In genomic region chr1:15526490-15527339, GRCh38 we compare ENCODE assay signal across 8 cellular contexts. TPM values are rescaled to one million over a fixed set of nuclear protein-coding genes. Genes with fewer than 3 reads are reported as not detected.
DNase-seq lines count a peak whose midpoint lies in the region; ATAC-seq and TF ChIP-seq lines count a peak whose summit lies in the region.

Gene DNAJC16, plus strand, starts transcription at chr1:15526848. Its CDS starts 2,258 bp downstream, at chr1:15529106.

- in situ Hi-C loops in transverse colon (cut with MboI; ENCODE audit: low pct_ligation_motif_present in 1 of 4, low pct_unique_long_range_greater_than_20kb in 1 of 4, low sequenced_read_pairs in 3 of 4): no loop called here

- H3K36me3 ChIP-seq in SU-DHL-6 (ENCODE audit: low read length) (no peaks in the 10 kb centered on the region), parathyroid adenoma (ENCODE audit: control insufficient read depth, insufficient read depth, low read length) (no peaks in the 10 kb centered on the region), transverse colon (no peaks in the 10 kb centered on the region)

- H3K4me3 ChIP-seq in GM12864 (ENCODE audit: low read depth, low read length): peak within 1 kb of the TSS; percentile 84
- peak within 1 kb of the TSS; percentile 73 for H3K4me3 ChIP-seq in SU-DHL-6 (ENCODE audit: insufficient read depth, low read length, poor library complexity, severe bottlenecking)
- peak within 1 kb of the TSS; percentile 92 for H3K4me3 ChIP-seq in parathyroid adenoma (ENCODE audit: low read depth, low read length)
- peak within 1 kb of the TSS; percentile 75 to 98 (median 92) for H3K4me3 ChIP-seq in transverse colon

- peak within 1 kb of the TSS; percentile 67 for H3K27ac ChIP-seq in SU-DHL-6 (ENCODE audit: low read depth, low read length)
- H3K27ac ChIP-seq in parathyroid adenoma: peak within 1 kb of the TSS; percentile 87
- peak within 1 kb of the TSS; percentile 96 to 99 (median 98) for H3K27ac ChIP-seq in transverse colon

- peaks cover 10% of the 10 kb centered on the region for H3K79me2 ChIP-seq in SU-DHL-6 (ENCODE audit: insufficient read depth, low read length)
- peaks cover 8% of the 10 kb centered on the region for H3K79me2 ChIP-seq in parathyroid adenoma

- TF ChIP-seq POLR2A in transverse colon (IDR thresholded peaks at IDR 0.05): peak; percentile 94

- intact Hi-C loops in Right ventricle myocardium superior (cut with DNase I) (no loop called here), transverse colon (cut with DNase I; ENCODE audit: low total_unique reads) (loop anchor here (5.0 kb wide), 1 partner anchor 1631 kb away; no protein-coding TSS in a partner anchor)

- TF ChIP-seq CTCF in GM12864 (IDR thresholded peaks at IDR 0.05; ENCODE audit: low read depth, low read length, missing control alignments): peak; percentile 39
- TF ChIP-seq CTCF in SU-DHL-6 (IDR thresholded peaks at IDR 0.05; ENCODE audit: insufficient read depth, low read length, poor library complexity, severe bottlenecking): no peak
- TF ChIP-seq CTCF in parathyroid adenoma (IDR thresholded peaks at IDR 0.05): no peak
- peak in 3 of 5 experiments; percentile 7 to 42 (median 37) for TF ChIP-seq CTCF in transverse colon (IDR thresholded peaks at IDR 0.05)

- H3K9ac ChIP-seq in SU-DHL-6 (ENCODE audit: low read length) (peak within 1 kb of the TSS; percentile 69), parathyroid adenoma (peak within 1 kb of the TSS; percentile 72)

- H3K9me2 ChIP-seq in SU-DHL-6 (replicated peaks; ENCODE audit: insufficient read depth, low read length): no peaks in the 10 kb centered on the region

- no peaks in the 10 kb centered on the region for H4K20me1 ChIP-seq in SU-DHL-6 (ENCODE audit: low read depth, low read length)

- H3K9me3 ChIP-seq in SU-DHL-6 (ENCODE audit: insufficient read depth, low read length) (no peaks in the 10 kb centered on the region), parathyroid adenoma (ENCODE audit: control insufficient read depth, low read length) (no peaks in the 10 kb centered on the region), transverse colon (no peaks in the 10 kb centered on the region)

- peaks cover 3% of the 10 kb centered on the region for H3K4me1 ChIP-seq in parathyroid adenoma
- peaks cover 22 to 36% (median 27%) of the 10 kb centered on the region in 4 donors for H3K4me1 ChIP-seq in transverse colon

- peak; percentile 72 for TF ChIP-seq EP300 in transverse colon (IDR thresholded peaks at IDR 0.05; ENCODE audit: low read depth)

- DNase-seq in GM12864 (ENCODE audit: low read depth): peak; percentile 100
- peak; percentile 100 for DNase-seq in NCI-H1105 treated with DMSO at 0.1 percent for 48 hours (lab: John Stamatoyannopoulos, UW)
- peak; percentile 92 for DNase-seq in activated naive CD8-positive, alpha-beta T cell treated with anti-CD3 and anti-CD28 coated beads, Interleukin-2, amount 50 U/mL, for 16 hours (ENCODE audit: low read depth, low spot score)
- peak; percentile 98 for DNase-seq in Right ventricle myocardium superior
- peak; percentile 99 for DNase-seq in transverse colon

- H3F3A ChIP-seq in SU-DHL-6 (ENCODE audit: insufficient read depth): peaks cover 12% of the 10 kb centered on the region

- peak; percentile 61 for ATAC-seq in HG02642 (IDR thresholded peaks at IDR 0.05; ENCODE audit: poor library complexity, unreplicated experiment)
- peak; percentile 65 for ATAC-seq in Right ventricle myocardium superior (ENCODE audit: poor library complexity)

- H2AFZ ChIP-seq in SU-DHL-6 (ENCODE audit: low read depth, low read length, severe bottlenecking): peak within 1 kb of the TSS; percentile 76
- peak within 1 kb of the TSS; percentile 90 for H2AFZ ChIP-seq in parathyroid adenoma

- H3K27me3 ChIP-seq in SU-DHL-6 (ENCODE audit: low read length) (no peaks in the 10 kb centered on the region), parathyroid adenoma (ENCODE audit: control insufficient read depth, insufficient read depth, low read length) (no peaks in the 10 kb centered on the region), transverse colon (no peaks in the 10 kb centered on the region)

- 0% methylated on average over 39 of the region's 65 CpGs; no CpG with 5 or more reads in 1 of the 2 donors for WGBS in transverse colon (ENCODE audit: low coverage in 1 of 2), 2 donors

- H3K4me2 ChIP-seq in SU-DHL-6 (ENCODE audit: low read depth, low read length, poor library complexity, severe bottlenecking) (peak within 1 kb of the TSS; percentile 89), parathyroid adenoma (ENCODE audit: low read length) (peak within 1 kb of the TSS; percentile 95)

RNA-seq across cellular contexts. Expression of gene DNAJC16, which starts in this region (rescaled TPM):
- total RNA-seq in Right ventricle myocardium superior (16.6 TPM), transverse colon (10 to 100 TPM in 3 of 4 donors, 1 to 10 TPM in 1; 7.8 to 30.3 (median 19.7) TPM)

Comparison
In these comparisons a context has a peak if more than half of its experiments do, and no peak if none do; other contexts are left out.
1. Peak in every context shown above with its lines: DNase-seq, ATAC-seq, H3K4me3 ChIP-seq and H3K27ac ChIP-seq.
2. CTCF ChIP-seq: peak in GM12864 (single experiment) and transverse colon (3 of 5); none in SU-DHL-6 (single experiment) and parathyroid adenoma (single experiment).